In the genomic region with DNA sequence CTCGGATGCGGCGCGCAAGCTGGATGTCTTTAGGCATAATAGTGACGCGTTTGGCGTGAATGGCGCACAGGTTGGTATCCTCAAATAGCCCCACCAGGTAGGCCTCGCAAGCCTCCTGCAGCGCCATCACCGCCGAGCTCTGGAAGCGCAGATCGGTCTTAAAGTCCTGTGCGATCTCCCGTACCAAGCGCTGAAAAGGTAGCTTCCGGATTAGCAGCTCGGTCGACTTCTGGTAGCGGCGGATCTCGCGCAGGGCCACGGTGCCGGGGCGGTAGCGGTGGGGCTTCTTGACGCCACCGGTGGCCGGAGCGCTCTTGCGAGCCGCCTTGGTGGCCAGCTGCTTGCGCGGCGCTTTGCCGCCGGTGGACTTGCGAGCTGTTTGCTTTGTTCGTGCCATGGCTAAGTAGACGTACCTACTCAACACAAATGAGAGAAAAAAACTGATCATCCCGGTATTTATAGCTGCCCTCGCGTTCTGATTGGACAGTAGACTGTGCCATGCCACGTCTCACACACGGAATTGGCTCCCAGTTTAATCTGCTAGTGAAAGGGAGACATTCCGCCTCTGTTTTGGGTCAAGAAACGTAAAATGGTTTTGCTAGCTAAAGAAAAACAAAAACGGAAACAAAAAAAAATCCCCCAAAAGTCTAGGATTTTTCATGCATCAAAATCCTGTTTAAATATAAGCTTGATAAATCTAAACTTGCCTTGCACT, we compare ENCODE assay signal across 8 cellular contexts. TPM values are rescaled to one million over a fixed set of nuclear protein-coding genes. Genes with fewer than 3 reads are reported as not detected.
A peak's percentile ranks its signal among the peaks of the same experiment; 100 is the strongest.
DNase-seq lines count a peak whose midpoint lies in the region; ATAC-seq and TF ChIP-seq lines count a peak whose summit lies in the region.

No MANE protein-coding gene starts in this region.

- peaks cover 8% of the 10 kb centered on the region for H3K27me3 Mint-ChIP-seq in activated CD4-positive, alpha-beta memory T cell treated with anti-CD3 and anti-CD28 coated beads for 36 hours

- H3K36me3 ChIP-seq in ectodermal cell (ENCODE audit: control insufficient read depth, insufficient read depth, low read length), result no peaks in the 10 kb centered on the region

- peak; percentile 40; the same call in 1 of the 2 replicates for TF ChIP-seq CTCF in AG04450 (IDR thresholded peaks at IDR 0.05; ENCODE audit: low read depth, low read length)

- intact Hi-C loops in activated CD4-positive, alpha-beta memory T cell treated with anti-CD3 and anti-CD28 coated beads for 36 hours (cut with micrococcal nuclease), result loop anchor here (1.0 to 5.0 kb wide), 5 partner anchors 35 to 1715 kb away; a partner anchor contains a TSS

- H3K4me3 Mint-ChIP-seq in activated CD4-positive, alpha-beta memory T cell treated with anti-CD3 and anti-CD28 coated beads for 36 hours, result peak overlapping the region; percentile 81

- H3K4me1 ChIP-seq in ectodermal cell (ENCODE audit: control insufficient read depth, insufficient read depth, low read length), result peaks cover 3% of the 10 kb centered on the region

- H3K9me3 Mint-ChIP-seq in activated CD4-positive, alpha-beta memory T cell treated with anti-CD3 and anti-CD28 coated beads for 36 hours, result peaks cover 2% of the 10 kb centered on the region

- CTCF ChIA-PET in AG04450 (lab: Charles Lee), result interaction anchor here (0.6 to 1.8 kb wide), 11 partner anchors 13 to 1845 kb away, joined by 3 to 8 read pairs (median 3); a partner anchor contains a TSS
- CTCF ChIA-PET in activated CD4-positive, alpha-beta memory T cell treated with anti-CD3 and anti-CD28 coated beads for 36 hours (lab: Charles Lee), result interaction anchor here (0.8 to 11.3 kb wide), 10 partner anchors 17 to 745 kb away, joined by 3 to 121 read pairs (median 5); a partner anchor contains a TSS

- peak overlapping the region; percentile 99 for H3K27ac Mint-ChIP-seq in activated CD4-positive, alpha-beta memory T cell treated with anti-CD3 and anti-CD28 coated beads for 36 hours

- POLR2A ChIA-PET in AG04450 (lab: Yijun Ruan, JAX), result interaction anchor here (0.5 to 6.5 kb wide), 24 partner anchors 7 to 1840 kb away, joined by 3 to 149 read pairs (median 6); a partner anchor contains a TSS
- POLR2A ChIA-PET in activated CD4-positive, alpha-beta memory T cell treated with anti-CD3 and anti-CD28 coated beads for 36 hours (lab: Charles Lee), result interaction anchor here (0.6 to 12.2 kb wide), 18 partner anchors 8 to 1828 kb away, joined by 3 to 507 read pairs (median 6); a partner anchor contains a TSS

- ATAC-seq in GM18868 (IDR thresholded peaks at IDR 0.05; ENCODE audit: unreplicated experiment) (peak; percentile 59), HG03108 (IDR thresholded peaks at IDR 0.05; ENCODE audit: unreplicated experiment) (peak; percentile 46)

- DNase-seq in AG04450 (ENCODE audit: low read depth, low spot score) (peak; percentile 96), NCI-H226 (peak; percentile 84), medulla oblongata (ENCODE audit: extremely low spot score) (peak; percentile 91)
- peak; percentile 82 for DNase-seq in activated CD4-positive, alpha-beta memory T cell treated with anti-CD3 and anti-CD28 coated beads for 36 hours
- peak; percentile 60 to 71 for DNase-seq in stimulated activated CD8-positive, alpha-beta memory T cell treated with anti-CD3 and anti-CD28 coated beads, Interleukin-2, amount 100 ng/mL, for 1 hour (ENCODE audit: low read depth in 2 of 2)

- H3K36me3 Mint-ChIP-seq in activated CD4-positive, alpha-beta memory T cell treated with anti-CD3 and anti-CD28 coated beads for 36 hours, result peaks cover 20% of the 10 kb centered on the region

- H3K4me3 ChIP-seq in AG04450 (ENCODE audit: low read depth, low read length), result peak overlapping the region; percentile 69
- H3K4me3 ChIP-seq in ectodermal cell (ENCODE audit: insufficient read depth, low read depth, low read length), result peak overlapping the region; percentile 62

- H3K27ac ChIP-seq in AG04450 (ENCODE audit: low read depth, low read length) (peak overlapping the region; percentile 94), ectodermal cell (ENCODE audit: insufficient read depth, low read depth, low read length, poor library complexity, severe bottlenecking) (peak overlapping the region; percentile 95)

- H3K27me3 ChIP-seq in AG04450 (ENCODE audit: control insufficient read depth, insufficient read depth, low read length), result no peaks in the 10 kb centered on the region
- H3K27me3 ChIP-seq in ectodermal cell (ENCODE audit: control insufficient read depth, insufficient read depth, low read length, poor library complexity, severe bottlenecking), result no peaks in the 10 kb centered on the region

- WGBS in ectodermal cell, 2 experiments, result 33 to 37% methylated on average over 50 of the region's 50 CpGs

- H3K9me3 ChIP-seq in AG04450 (ENCODE audit: control insufficient read depth, insufficient read depth, low read length) (no peaks in the 10 kb centered on the region; the same call in 1 of the 2 replicates), ectodermal cell (ENCODE audit: control insufficient read depth, low read length) (no peaks in the 10 kb centered on the region)

- peaks cover 30% of the 10 kb centered on the region for H3K4me1 Mint-ChIP-seq in activated CD4-positive, alpha-beta memory T cell treated with anti-CD3 and anti-CD28 coated beads for 36 hours (ENCODE audit: low read depth)

RNA-seq across cellular contexts. Expression of a gene that starts 40.1 kb away (rescaled TPM):
- polyA plus RNA-seq in AG04450 (2011; rRNA removed), result not detected in 2 replicates
- not detected in 2 replicates for polyA minus RNA-seq in AG04450 (2011; rRNA and poly(A)+ RNA removed)
- total RNA-seq in activated CD4-positive, alpha-beta memory T cell treated with anti-CD3 and anti-CD28 coated beads for 36 hours, result not detected
- not detected for polyA plus RNA-seq in ectodermal cell (2013, experiment 1 of 4)
- polyA plus RNA-seq in ectodermal cell (2013, experiment 2 of 4), result not detected
- not detected for polyA plus RNA-seq in ectodermal cell (2013, experiment 3 of 4)
- polyA plus RNA-seq in ectodermal cell (2013, experiment 4 of 4), result not detected

Comparison
In these comparisons a context has a peak if more than half of its experiments do, and no peak if none do; other contexts are left out.
1. Peak in every context shown above with its lines: DNase-seq, ATAC-seq, H3K4me3 ChIP-seq and H3K27ac ChIP-seq.